In genomic region chr3:103440539-103441113, GRCh38 we compare ENCODE assay signal across 10 cellular contexts.
A peak's percentile ranks its signal among the peaks of the same experiment; 100 is the strongest.
DNase-seq lines count a peak whose midpoint lies in the region; ATAC-seq, FAIRE-seq and TF ChIP-seq lines count a peak whose summit lies in the region.
"Had no signal": no experiment of that assay in that cellular context is flagged by ENCODE, and none has a peak within 500 bp of the region (broad histone marks: within the 10 kb centered on the region; RNA-seq: fewer than 3 reads in every experiment).

No MANE protein-coding gene starts in this region.

- no peak overlapping the region for H3K4me3 ChIP-seq in Panc1 (ENCODE audit: low read depth in 2 of 2, low read length in 2 of 2)
- H3K4me3 ChIP-seq: K562, lung had no signal

- H3K4me1 ChIP-seq in Panc1 (ENCODE audit: control insufficient read depth, insufficient read depth, low read length): no peaks in the 10 kb centered on the region

- DNase-seq in GM19239 (ENCODE audit: insufficient read length, low spot score): peak; percentile 1
- no peak for DNase-seq in Panc1 (ENCODE audit: low read depth, low spot score)
- DNase-seq in renal cortical epithelial cell (ENCODE audit: low read depth): peak; percentile 21
- DNase-seq in effector CD8-positive, alpha-beta T cell (lab: John Stamatoyannopoulos, UW): no peak
- DNase-seq in activated T-cell treated with anti-CD3 and anti-CD28 coated beads, Interleukin-2, amount 50 U/mL, for 4 hours: no peak
- DNase-seq in activated T-cell treated with anti-CD3 and anti-CD28 coated beads for 4 hours: no peak
- DNase-seq: activated naive CD4-positive, alpha-beta T cell treated with Interleukin-2 at 50 U/mL for 16 hours had no signal

- ATAC-seq in HG02981 (IDR thresholded peaks at IDR 0.05; ENCODE audit: unreplicated experiment) (peak; percentile 81), Panc1 (no peak)
- no peak for ATAC-seq in activated T-cell treated with anti-CD3 and anti-CD28 coated beads, Interleukin-2, amount 50 U/mL, for 4 hours
- ATAC-seq: K562 had no signal

- H3K36me3 Mint-ChIP-seq in activated T-cell treated with anti-CD3 and anti-CD28 coated beads, Interleukin-2, amount 50 U/mL, for 4 hours (ENCODE audit: insufficient read depth): no peaks in the 10 kb centered on the region

- peaks cover 4% of the 10 kb centered on the region for H3K9me3 Mint-ChIP-seq in activated T-cell treated with anti-CD3 and anti-CD28 coated beads, Interleukin-2, amount 50 U/mL, for 4 hours

- H3K4me1 Mint-ChIP-seq in activated T-cell treated with anti-CD3 and anti-CD28 coated beads, Interleukin-2, amount 50 U/mL, for 4 hours (ENCODE audit: low read depth): no peaks in the 10 kb centered on the region

- POLR2A ChIA-PET in Panc1 (lab: Charles Lee): no interaction called here

- H3K27ac ChIP-seq in Panc1 (ENCODE audit: low read length): no peak overlapping the region

- H3K9me3 ChIP-seq in Panc1 (ENCODE audit: control insufficient read depth, insufficient read depth, low read depth, low read length): no peaks in the 10 kb centered on the region

- no TSS peak for BruUV-seq in Panc1 (replicated peaks; lab: Mats Ljungman, UMichigan)

- TF ChIP-seq CTCF in Panc1 (IDR thresholded peaks at IDR 0.05): peak; percentile 24; the same call in 1 of the 2 replicates

- peaks cover 1% of the 10 kb centered on the region for H3K27me3 Mint-ChIP-seq in activated T-cell treated with anti-CD3 and anti-CD28 coated beads, Interleukin-2, amount 50 U/mL, for 4 hours (ENCODE audit: low read depth)

- H3K4me3 Mint-ChIP-seq in activated T-cell treated with anti-CD3 and anti-CD28 coated beads, Interleukin-2, amount 50 U/mL, for 4 hours: no peak overlapping the region

- CTCF ChIA-PET in Panc1 (lab: Charles Lee): no interaction called here

- H3K27me3 ChIP-seq in Panc1 (ENCODE audit: control insufficient read depth, insufficient read depth, low read length): no peaks in the 10 kb centered on the region

- no peak for FAIRE-seq in GM19239 (lab: Jason Lieb, UNC)
- FAIRE-seq: K562 had no signal

- in situ Hi-C loops in Panc1 (cut with HindIII; ENCODE audit: low pct_unique_long_range_greater_than_20kb, low sequenced_read_pairs): no loop called here

- intact Hi-C loops in Panc1 (cut with micrococcal nuclease; ENCODE audit: unreplicated experiment): no loop called here

- no peaks in the 10 kb centered on the region for H3K36me3 ChIP-seq in Panc1 (ENCODE audit: control insufficient read depth, insufficient read depth, low read length)

Comparison
In these comparisons a context has a peak if more than half of its experiments do, and no peak if none do; other contexts are left out.
1. DNase-seq: peak in GM19239 (single experiment) and renal cortical epithelial cell (single experiment); none in Panc1 (single experiment), effector CD8-positive, alpha-beta T cell (single experiment), activated T-cell treated with anti-CD3 and anti-CD28 coated beads, Interleukin-2, amount 50 U/mL, for 4 hours (single experiment) and activated T-cell treated with anti-CD3 and anti-CD28 coated beads for 4 hours (single experiment).